ENCODE assay signal across 23 cellular contexts in the genomic region with DNA sequence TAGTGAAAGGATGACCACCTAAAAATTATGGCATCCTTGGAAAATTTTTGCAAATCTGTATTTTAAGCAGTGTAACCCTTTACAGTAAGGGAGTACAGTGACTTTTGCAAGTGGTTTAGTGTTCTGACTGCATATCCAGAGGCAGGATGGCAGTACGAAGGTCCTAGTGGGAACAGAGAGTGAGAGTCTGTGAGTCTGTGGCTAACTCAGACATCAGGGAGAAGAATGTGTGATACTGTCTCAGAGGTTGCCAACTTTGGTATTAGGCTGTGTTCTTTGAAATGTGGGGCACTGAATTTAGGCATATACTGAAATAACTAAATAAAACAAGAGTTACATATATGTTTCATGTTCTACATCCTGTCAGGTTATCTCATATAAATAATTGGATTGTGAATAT. TPM values are rescaled to one million over a fixed set of nuclear protein-coding genes. Genes with fewer than 3 reads are reported as not detected.
DNase-seq lines count a peak whose midpoint lies in the region; ATAC-seq, FAIRE-seq and TF ChIP-seq lines count a peak whose summit lies in the region.
"Had no signal": no experiment of that assay in that cellular context is flagged by ENCODE, and none has a peak within 500 bp of the region (broad histone marks: within the 10 kb centered on the region; RNA-seq: fewer than 3 reads in every experiment).

No MANE protein-coding gene starts in this region.

- H3K4me3 ChIP-seq in OCI-LY1 (ENCODE audit: low read depth, low read length, poor library complexity, severe bottlenecking) (no peak overlapping the region), pancreas (no peak overlapping the region), upper lobe of right lung (no peak overlapping the region)
- H3K4me3 ChIP-seq: dorsolateral prefrontal cortex, lung had no signal

- H3K9me2 ChIP-seq in OCI-LY1 (ENCODE audit: low read depth, low read length) = no peaks in the 10 kb centered on the region

- no peak for TF ChIP-seq POLR2A in GM12891 (IDR thresholded peaks at IDR 0.05; ENCODE audit: low read depth, low read length)

- H3K9ac ChIP-seq in OCI-LY1 (ENCODE audit: low read length) = no peak overlapping the region

- 96 to 97% methylated on average over 1 of the region's 1 CpG for WGBS in pancreas, 2 donors

- FAIRE-seq in GM12891 (lab: Jason Lieb, UNC) (peak; percentile 66), pancreas (lab: Jason Lieb, UNC) (no peak)
- FAIRE-seq: bronchial epithelial cell, RCC 7860, TTC549 had no signal

- H3F3A ChIP-seq in OCI-LY1 (ENCODE audit: insufficient read depth, low read length) = no peaks in the 10 kb centered on the region

- ATAC-seq in GM19463 (IDR thresholded peaks at IDR 0.05; ENCODE audit: unreplicated experiment) (peak; percentile 40), HG02763 (IDR thresholded peaks at IDR 0.05; ENCODE audit: unreplicated experiment) (peak; percentile 31), pancreas (no peak), GM21619 (IDR thresholded peaks at IDR 0.05; ENCODE audit: unreplicated experiment) (no peak), upper lobe of right lung (no peak)
- ATAC-seq: activated CD8-positive, alpha-beta T cell treated with anti-CD3 and anti-CD28 coated beads, Interleukin-2, amount 10 ng/mL, durations not matched to agents 7 days and 5 days had no signal

- H3K4me2 ChIP-seq in OCI-LY1 (ENCODE audit: low read length) = peak overlapping the region; percentile 15; the same call in 1 of the 2 replicates

- DNase-seq in GM12891 (ENCODE audit: insufficient read length, low spot score) (no peak), pancreas (no peak), upper lobe of right lung (no peak), D341Med (ENCODE audit: low spot score) (no peak)
- DNase-seq: ACHN; activated CD8-positive, alpha-beta T cell treated with anti-CD3 and anti-CD28 coated beads, Interleukin-2, amount 10 ng/mL, durations not matched to agents 7 days and 5 days; CD4-positive, alpha-beta T cell; DMS79 treated with DMSO at 0.1 percent for 48 hours; dorsolateral prefrontal cortex; glutamatergic neuron; naive B cell; NCI-H1092 treated with DMSO at 0.1 percent for 48 hours; NCI-H2171 treated with DMSO at 0.1 percent for 48 hours; NCI-H748 treated with DMSO at 0.1 percent for 48 hours; stimulated activated CD4-positive, alpha-beta T cell treated with anti-CD3 and anti-CD28 coated beads, Interleukin-12 subunit alpha, Interleukin-12 subunit beta, amount 100 ng/mL, for 4 hours had no signal

- no peaks in the 10 kb centered on the region for H3K79me2 ChIP-seq in OCI-LY1 (ENCODE audit: insufficient read depth, low read length)

- H3K27ac ChIP-seq in OCI-LY1 (ENCODE audit: low read depth, low read length, poor library complexity, severe bottlenecking) (peak overlapping the region; percentile 21), pancreas (no peak overlapping the region), upper lobe of right lung (no peak overlapping the region)
- H3K27ac ChIP-seq: dorsolateral prefrontal cortex had no signal

- intact Hi-C loops in pancreas (cut with DNase I) = no loop called here
- intact Hi-C loops in upper lobe of right lung (cut with DNase I) = no loop called here

- no peak overlapping the region for H2AFZ ChIP-seq in OCI-LY1 (ENCODE audit: low read length)

- H3K27me3 ChIP-seq in OCI-LY1 (ENCODE audit: insufficient read depth, low read length) (no peaks in the 10 kb centered on the region), pancreas (no peaks in the 10 kb centered on the region), upper lobe of right lung (no peaks in the 10 kb centered on the region)
- H3K27me3 ChIP-seq: dorsolateral prefrontal cortex had no signal

- H3K9me3 ChIP-seq in OCI-LY1 (ENCODE audit: low read length) (no peaks in the 10 kb centered on the region), pancreas (no peaks in the 10 kb centered on the region), upper lobe of right lung (no peaks in the 10 kb centered on the region)

- H4K20me1 ChIP-seq in OCI-LY1 (ENCODE audit: insufficient read depth, low read length) = no peaks in the 10 kb centered on the region

- no peaks in the 10 kb centered on the region for H3K36me3 ChIP-seq in OCI-LY1 (ENCODE audit: insufficient read depth, low read length)
- no peaks in the 10 kb centered on the region for H3K36me3 ChIP-seq in pancreas
- H3K36me3 ChIP-seq in upper lobe of right lung = peaks cover 9% of the 10 kb centered on the region

- no peak for TF ChIP-seq CTCF in OCI-LY1 (IDR thresholded peaks at IDR 0.05; ENCODE audit: low read length)
- no peak for TF ChIP-seq CTCF in pancreas (IDR thresholded peaks at IDR 0.05)
- TF ChIP-seq CTCF in upper lobe of right lung (IDR thresholded peaks at IDR 0.05) = no peak

- H3K4me1 ChIP-seq in OCI-LY1 (ENCODE audit: insufficient read depth, low read length, severe bottlenecking) (peaks cover 15% of the 10 kb centered on the region), pancreas (no peaks in the 10 kb centered on the region), upper lobe of right lung (no peaks in the 10 kb centered on the region)

TF ChIP-seq in GM12891, 5 proteins besides CTCF, POLR2A, EP300 and RAD21:
- TF ChIP-seq SPI1 (IDR thresholded peaks at IDR 0.05; ENCODE audit: low read depth, low read length) = no peak
- TF ChIP-seq TAF1 (IDR thresholded peaks at IDR 0.05; ENCODE audit: low read depth, low read length) = no peak
- TF ChIP-seq POLR2AphosphoS5 (IDR thresholded peaks at IDR 0.05; ENCODE audit: low read depth, low read length) = no peak
- TF ChIP-seq POU2F2 (IDR thresholded peaks at IDR 0.05; ENCODE audit: low read depth, low read length) = no peak
- TF ChIP-seq PAX5 (IDR thresholded peaks at IDR 0.05; ENCODE audit: insufficient read depth, low read length, severe bottlenecking) = no peak

RNA-seq across cellular contexts. Expression of gene PRKCI, which starts 25.7 kb away (rescaled TPM):
- polyA plus RNA-seq in GM12891 (2012; ENCODE audit: low read depth, missing spikeins) = 3.3 TPM
- total RNA-seq in pancreas (10 to 100 TPM in 5 of 6 donors, 1 to 10 TPM in 1; 7.7 to 14.2 (median 10.7) TPM), upper lobe of right lung (43.2 TPM)
- 1 to 10 TPM; 3.5 to 8.1 TPM for polyA plus RNA-seq in pancreas

Comparison
In these comparisons a context has a peak if more than half of its experiments do, and no peak if none do; other contexts are left out.
1. ATAC-seq: peak in GM19463 (single experiment) and HG02763 (single experiment); none in pancreas (0 of 4), GM21619 (single experiment) and upper lobe of right lung (single experiment).